12 cellular contexts compared by ENCODE assay signal in genomic region chr12:48512855-48513254, GRCh38. TPM values are rescaled to one million over a fixed set of nuclear protein-coding genes. Genes with fewer than 3 reads are reported as not detected.
DNase-seq lines count a peak whose midpoint lies in the region; ATAC-seq and TF ChIP-seq lines count a peak whose summit lies in the region.
"Had no signal": no experiment of that assay in that cellular context is flagged by ENCODE, and none has a peak within 500 bp of the region (broad histone marks: within the 10 kb centered on the region; RNA-seq: fewer than 3 reads in every experiment).

No MANE protein-coding gene starts in this region.

- POLR2A ChIA-PET in activated CD8-positive, alpha-beta T cell treated with anti-CD3 and anti-CD28 coated beads for 36 hours (lab: Charles Lee) = no interaction called here
- POLR2A ChIA-PET in activated CD8-positive, alpha-beta T cell treated with anti-CD3 and anti-CD28 coated beads, Interleukin-2, amount 10 ng/mL, durations not matched to agents 7 days and 5 days (lab: Charles Lee) = no interaction called here
- POLR2A ChIA-PET in HEK293T (lab: Yijun Ruan, JAX) = no interaction called here
- POLR2A ChIA-PET in MCF 10A (lab: Yijun Ruan, JAX) = no interaction called here

- DNase-seq in activated CD8-positive, alpha-beta T cell treated with anti-CD3 and anti-CD28 coated beads for 36 hours = peak; percentile 36
- DNase-seq in activated CD8-positive, alpha-beta T cell treated with anti-CD3 and anti-CD28 coated beads, Interleukin-2, amount 10 ng/mL, durations not matched to agents 7 days and 5 days = no peak
- DNase-seq in stimulated activated effector memory CD8-positive, alpha-beta T cell treated with anti-CD3 and anti-CD28 coated beads, Interleukin-12 subunit alpha, Interleukin-12 subunit beta, amount 100 ng/mL, for 72 hours (ENCODE audit: low spot score in 2 of 2) = no peak
- DNase-seq in HEK293T (ENCODE audit: extremely low spot score) (no peak), MCF 10A (ENCODE audit: unreplicated experiment) (no peak), hepatic stellate cell (ENCODE audit: low spot score) (no peak)
- DNase-seq: activated naive CD4-positive, alpha-beta T cell treated with anti-CD3 and anti-CD28 coated beads, Interleukin-2, amount 10 ng/mL, durations not matched to agents 7 days and 5 days; left ventricle myocardium superior; stimulated activated CD4-positive, alpha-beta T cell treated with anti-CD3 and anti-CD28 coated beads, Interleukin-15, amount 100 ng/mL, for 24 hours had no signal

- ATAC-seq in activated CD8-positive, alpha-beta T cell treated with anti-CD3 and anti-CD28 coated beads for 36 hours = peak; percentile 96
- ATAC-seq in activated CD8-positive, alpha-beta T cell treated with anti-CD3 and anti-CD28 coated beads, Interleukin-2, amount 10 ng/mL, durations not matched to agents 7 days and 5 days = no peak
- ATAC-seq in GM21381 (IDR thresholded peaks at IDR 0.05; ENCODE audit: unreplicated experiment) (peak; percentile 83), HG03066 (IDR thresholded peaks at IDR 0.05; ENCODE audit: low read depth, unreplicated experiment) (peak; percentile 70)
- ATAC-seq in stimulated activated effector memory CD8-positive, alpha-beta T cell treated with anti-CD3 and anti-CD28 coated beads, Interleukin-12 subunit alpha, Interleukin-12 subunit beta, amount 100 ng/mL, for 72 hours = peak; percentile 74
- ATAC-seq: left ventricle myocardium superior had no signal

- intact Hi-C loops in activated CD8-positive, alpha-beta T cell treated with anti-CD3 and anti-CD28 coated beads for 36 hours (cut with micrococcal nuclease) = no loop called here
- intact Hi-C loops in MCF 10A (cut with micrococcal nuclease) = no loop called here

- peaks cover 2% of the 10 kb centered on the region for H3K9me3 Mint-ChIP-seq in activated CD8-positive, alpha-beta T cell treated with anti-CD3 and anti-CD28 coated beads for 36 hours
- peaks cover 4% of the 10 kb centered on the region for H3K9me3 Mint-ChIP-seq in activated CD8-positive, alpha-beta T cell treated with anti-CD3 and anti-CD28 coated beads, Interleukin-2, amount 10 ng/mL, durations not matched to agents 7 days and 5 days (ENCODE audit: insufficient read depth)
- H3K9me3 Mint-ChIP-seq in stimulated activated effector memory CD8-positive, alpha-beta T cell treated with anti-CD3 and anti-CD28 coated beads, Interleukin-12 subunit alpha, Interleukin-12 subunit beta, amount 100 ng/mL, for 72 hours = no peaks in the 10 kb centered on the region
- H3K9me3 Mint-ChIP-seq in MCF 10A (ENCODE audit: unreplicated experiment) = no peaks in the 10 kb centered on the region

- H3K27me3 Mint-ChIP-seq in activated CD8-positive, alpha-beta T cell treated with anti-CD3 and anti-CD28 coated beads for 36 hours = peaks cover 2% of the 10 kb centered on the region
- no peaks in the 10 kb centered on the region for H3K27me3 Mint-ChIP-seq in activated CD8-positive, alpha-beta T cell treated with anti-CD3 and anti-CD28 coated beads, Interleukin-2, amount 10 ng/mL, durations not matched to agents 7 days and 5 days (ENCODE audit: low read depth)
- H3K27me3 Mint-ChIP-seq in MCF 10A (ENCODE audit: insufficient read depth, unreplicated experiment) = peaks cover 38% of the 10 kb centered on the region
- H3K27me3 Mint-ChIP-seq: activated naive CD4-positive, alpha-beta T cell treated with anti-CD3 and anti-CD28 coated beads, Interleukin-2, amount 10 ng/mL, durations not matched to agents 7 days and 5 days had no signal

- no peak overlapping the region for H3K4me3 Mint-ChIP-seq in activated CD8-positive, alpha-beta T cell treated with anti-CD3 and anti-CD28 coated beads for 36 hours
- H3K4me3 Mint-ChIP-seq in activated CD8-positive, alpha-beta T cell treated with anti-CD3 and anti-CD28 coated beads, Interleukin-2, amount 10 ng/mL, durations not matched to agents 7 days and 5 days = no peak overlapping the region
- no peak overlapping the region for H3K4me3 Mint-ChIP-seq in stimulated activated effector memory CD8-positive, alpha-beta T cell treated with anti-CD3 and anti-CD28 coated beads, Interleukin-12 subunit alpha, Interleukin-12 subunit beta, amount 100 ng/mL, for 72 hours
- no peak overlapping the region for H3K4me3 Mint-ChIP-seq in MCF 10A (ENCODE audit: unreplicated experiment)
- H3K4me3 Mint-ChIP-seq: activated naive CD4-positive, alpha-beta T cell treated with anti-CD3 and anti-CD28 coated beads, Interleukin-2, amount 10 ng/mL, durations not matched to agents 7 days and 5 days had no signal

- no peak for TF ChIP-seq CTCF in activated CD8-positive, alpha-beta T cell treated with anti-CD3 and anti-CD28 coated beads for 36 hours (IDR thresholded peaks at IDR 0.05)
- no peak for TF ChIP-seq CTCF in MCF 10A (IDR thresholded peaks at IDR 0.05; ENCODE audit: unreplicated experiment)

- no peaks in the 10 kb centered on the region for H3K36me3 Mint-ChIP-seq in activated CD8-positive, alpha-beta T cell treated with anti-CD3 and anti-CD28 coated beads for 36 hours (ENCODE audit: low read depth)
- no peaks in the 10 kb centered on the region for H3K36me3 Mint-ChIP-seq in activated CD8-positive, alpha-beta T cell treated with anti-CD3 and anti-CD28 coated beads, Interleukin-2, amount 10 ng/mL, durations not matched to agents 7 days and 5 days (ENCODE audit: low read depth)
- H3K36me3 Mint-ChIP-seq in stimulated activated effector memory CD8-positive, alpha-beta T cell treated with anti-CD3 and anti-CD28 coated beads, Interleukin-12 subunit alpha, Interleukin-12 subunit beta, amount 100 ng/mL, for 72 hours = no peaks in the 10 kb centered on the region
- no peaks in the 10 kb centered on the region for H3K36me3 Mint-ChIP-seq in MCF 10A (ENCODE audit: insufficient read depth, unreplicated experiment)
- H3K36me3 Mint-ChIP-seq: activated naive CD4-positive, alpha-beta T cell treated with anti-CD3 and anti-CD28 coated beads, Interleukin-2, amount 10 ng/mL, durations not matched to agents 7 days and 5 days had no signal

- H3K27ac Mint-ChIP-seq in activated CD8-positive, alpha-beta T cell treated with anti-CD3 and anti-CD28 coated beads for 36 hours = peak overlapping the region; percentile 67
- H3K27ac Mint-ChIP-seq in activated CD8-positive, alpha-beta T cell treated with anti-CD3 and anti-CD28 coated beads, Interleukin-2, amount 10 ng/mL, durations not matched to agents 7 days and 5 days = no peak overlapping the region
- no peak overlapping the region for H3K27ac Mint-ChIP-seq in stimulated activated effector memory CD8-positive, alpha-beta T cell treated with anti-CD3 and anti-CD28 coated beads, Interleukin-12 subunit alpha, Interleukin-12 subunit beta, amount 100 ng/mL, for 72 hours
- H3K27ac Mint-ChIP-seq in MCF 10A (ENCODE audit: low read depth, unreplicated experiment) = no peak overlapping the region
- H3K27ac Mint-ChIP-seq: activated naive CD4-positive, alpha-beta T cell treated with anti-CD3 and anti-CD28 coated beads, Interleukin-2, amount 10 ng/mL, durations not matched to agents 7 days and 5 days had no signal

- CTCF ChIA-PET in activated CD8-positive, alpha-beta T cell treated with anti-CD3 and anti-CD28 coated beads for 36 hours (lab: Charles Lee) = no interaction called here
- CTCF ChIA-PET in activated CD8-positive, alpha-beta T cell treated with anti-CD3 and anti-CD28 coated beads, Interleukin-2, amount 10 ng/mL, durations not matched to agents 7 days and 5 days (lab: Charles Lee) = no interaction called here
- CTCF ChIA-PET in HEK293T (lab: Yijun Ruan, JAX) = no interaction called here
- CTCF ChIA-PET in MCF 10A (lab: Yijun Ruan, JAX) = no interaction called here

- peaks cover 6% of the 10 kb centered on the region for H3K4me1 Mint-ChIP-seq in activated CD8-positive, alpha-beta T cell treated with anti-CD3 and anti-CD28 coated beads for 36 hours (ENCODE audit: low read depth)
- no peaks in the 10 kb centered on the region for H3K4me1 Mint-ChIP-seq in activated CD8-positive, alpha-beta T cell treated with anti-CD3 and anti-CD28 coated beads, Interleukin-2, amount 10 ng/mL, durations not matched to agents 7 days and 5 days (ENCODE audit: low read depth)
- H3K4me1 Mint-ChIP-seq in stimulated activated effector memory CD8-positive, alpha-beta T cell treated with anti-CD3 and anti-CD28 coated beads, Interleukin-12 subunit alpha, Interleukin-12 subunit beta, amount 100 ng/mL, for 72 hours = no peaks in the 10 kb centered on the region
- no peaks in the 10 kb centered on the region for H3K4me1 Mint-ChIP-seq in MCF 10A (ENCODE audit: insufficient read depth, unreplicated experiment)
- H3K4me1 Mint-ChIP-seq: activated naive CD4-positive, alpha-beta T cell treated with anti-CD3 and anti-CD28 coated beads, Interleukin-2, amount 10 ng/mL, durations not matched to agents 7 days and 5 days had no signal

- BruUV-seq in MCF 10A (replicated peaks; lab: Mats Ljungman, UMichigan) = no TSS peak

TF ChIP-seq in HEK293T, 16 proteins besides CTCF, POLR2A, EP300 and RAD21 (continues in another document):
- TF ChIP-seq CTBP1 (IDR thresholded peaks at IDR 0.05; ENCODE audit: borderline replicate concordance) = no peak
- no peak for TF ChIP-seq PKNOX1 (IDR thresholded peaks at IDR 0.05)
- TF ChIP-seq BHLHE40 (IDR thresholded peaks at IDR 0.05; ENCODE audit: borderline replicate concordance) = no peak
- no peak for TF ChIP-seq TARDBP (IDR thresholded peaks at IDR 0.05)

RNA-seq across cellular contexts. Expression of gene OR8S1, which starts 12.6 kb away (rescaled TPM):
- total RNA-seq in activated CD8-positive, alpha-beta T cell treated with anti-CD3 and anti-CD28 coated beads for 36 hours = not detected
- not detected for total RNA-seq in activated CD8-positive, alpha-beta T cell treated with anti-CD3 and anti-CD28 coated beads, Interleukin-2, amount 10 ng/mL, durations not matched to agents 7 days and 5 days
- total RNA-seq in MCF 10A (2022) = not detected in 2 replicates
- total RNA-seq: A673, left ventricle myocardium superior had no signal

RNA-seq across cellular contexts. Expression of gene C12orf54, which starts 30.6 kb away (rescaled TPM):
- total RNA-seq in activated CD8-positive, alpha-beta T cell treated with anti-CD3 and anti-CD28 coated beads for 36 hours = not detected
- total RNA-seq in activated CD8-positive, alpha-beta T cell treated with anti-CD3 and anti-CD28 coated beads, Interleukin-2, amount 10 ng/mL, durations not matched to agents 7 days and 5 days = not detected
- 1.5 and 1.9 TPM in 2 replicates for total RNA-seq in MCF 10A (2022)
- total RNA-seq: A673, left ventricle myocardium superior had no signal

RNA-seq across cellular contexts. Expression of gene ANP32D, which starts 40.5 kb away (rescaled TPM):
- not detected for total RNA-seq in activated CD8-positive, alpha-beta T cell treated with anti-CD3 and anti-CD28 coated beads for 36 hours
- total RNA-seq in activated CD8-positive, alpha-beta T cell treated with anti-CD3 and anti-CD28 coated beads, Interleukin-2, amount 10 ng/mL, durations not matched to agents 7 days and 5 days = not detected
- not detected in 2 replicates for total RNA-seq in MCF 10A (2022)
- total RNA-seq: A673, left ventricle myocardium superior had no signal

RNA-seq across cellular contexts. Expression of gene LALBA, which starts 57.0 kb away (rescaled TPM):
- not detected for total RNA-seq in activated CD8-positive, alpha-beta T cell treated with anti-CD3 and anti-CD28 coated beads for 36 hours
- total RNA-seq in activated CD8-positive, alpha-beta T cell treated with anti-CD3 and anti-CD28 coated beads, Interleukin-2, amount 10 ng/mL, durations not matched to agents 7 days and 5 days = not detected
- total RNA-seq in MCF 10A (2022) = not detected in 2 replicates
- total RNA-seq: A673, left ventricle myocardium superior had no signal
